ENCODE assay signal across 24 cellular contexts in genomic region chr1:234313171-234313570, GRCh38.
DNase-seq lines count a peak whose midpoint lies in the region; ATAC-seq lines count a peak whose summit lies in the region.
"Had no signal": no experiment of that assay in that cellular context is flagged by ENCODE, and none has a peak within 500 bp of the region (broad histone marks: within the 10 kb centered on the region; RNA-seq: fewer than 3 reads in every experiment).

No MANE protein-coding gene starts in this region.

- no peak overlapping the region for H3K4me3 Mint-ChIP-seq in activated CD4-positive, alpha-beta T cell treated with anti-CD3 and anti-CD28 coated beads for 36 hours
- H3K4me3 Mint-ChIP-seq in effector memory CD8-positive, alpha-beta T cell: peak overlapping the region; percentile 28 to 65
- H3K4me3 Mint-ChIP-seq: CD8-positive, alpha-beta T cell; GM23338; HFFc6; neural crest cell; stimulated activated memory B cell treated with anti-CD40 and anti-IgM and Interleukin-4, amounts not matched to agents 10 μg/mL and 1 μg/mL and 100 μg/mL, for 72 hours; T-helper 1 cell treated with Interleukin-12 subunit alpha and Interleukin-12 subunit beta and Interleukin-4 antibody, amounts not matched to agents 30 μg/mL and 1 μg/mL, for 36 hours had no signal

- POLR2A ChIA-PET in activated CD4-positive, alpha-beta T cell treated with anti-CD3 and anti-CD28 coated beads for 36 hours (lab: Charles Lee): no interaction called here

- H3K9me3 Mint-ChIP-seq in activated CD4-positive, alpha-beta T cell treated with anti-CD3 and anti-CD28 coated beads for 36 hours (ENCODE audit: low read depth): no peaks in the 10 kb centered on the region
- peaks cover 0 to 7% of the 10 kb centered on the region in 2 donors for H3K9me3 Mint-ChIP-seq in effector memory CD8-positive, alpha-beta T cell
- H3K9me3 Mint-ChIP-seq: CD8-positive, alpha-beta T cell; GM23338; HFFc6; neural crest cell; stimulated activated memory B cell treated with anti-CD40 and anti-IgM and Interleukin-4, amounts not matched to agents 10 μg/mL and 1 μg/mL and 100 μg/mL, for 72 hours; T-helper 1 cell treated with Interleukin-12 subunit alpha and Interleukin-12 subunit beta and Interleukin-4 antibody, amounts not matched to agents 30 μg/mL and 1 μg/mL, for 36 hours had no signal

- H3K36me3 Mint-ChIP-seq in activated CD4-positive, alpha-beta T cell treated with anti-CD3 and anti-CD28 coated beads for 36 hours (ENCODE audit: low read depth): no peaks in the 10 kb centered on the region
- peaks cover 6% of the 10 kb centered on the region for H3K36me3 Mint-ChIP-seq in effector memory CD8-positive, alpha-beta T cell (ENCODE audit: insufficient read depth)
- H3K36me3 Mint-ChIP-seq: CD8-positive, alpha-beta T cell; stimulated activated memory B cell treated with anti-CD40 and anti-IgM and Interleukin-4, amounts not matched to agents 10 μg/mL and 1 μg/mL and 100 μg/mL, for 72 hours had no signal

- peak; percentile 55 for DNase-seq in activated CD4-positive, alpha-beta T cell treated with anti-CD3 and anti-CD28 coated beads for 36 hours
- no peak for DNase-seq in activated CD4-positive, alpha-beta T cell treated with anti-CD3 and anti-CD28 coated beads for 4 hours
- peak; percentile 22 to 34 for DNase-seq in stimulated activated CD4-positive, alpha-beta T cell treated with anti-CD3 and anti-CD28 coated beads, Interleukin-2, amount 100 ng/mL, for 24 hours
- DNase-seq in stimulated activated CD4-positive, alpha-beta T cell treated with anti-CD3 and anti-CD28 coated beads, Interleukin-2, amount 100 ng/mL, for 48 hours: no peak
- DNase-seq in effector memory CD8-positive, alpha-beta T cell: no peak
- DNase-seq in DMS79 (lab: John Stamatoyannopoulos, UW): no peak
- DNase-seq in MV-4-11 (lab: John Stamatoyannopoulos, UW): no peak
- DNase-seq: activated CD4-positive, alpha-beta T cell treated with anti-CD3 and anti-CD28 coated beads, Interleukin-2, amount 50 U/mL, for 4 hours; activated T-cell treated with anti-CD3 and anti-CD28 coated beads for 4 hours; aorta; CD8-positive, alpha-beta T cell; GF-D8; HFFc6; NCI-H1105 treated with DMSO at 0.1 percent for 48 hours; NCI-H2029; NCI-H226; RPMI8226; sigmoid colon had no signal

- CTCF ChIA-PET in activated CD4-positive, alpha-beta T cell treated with anti-CD3 and anti-CD28 coated beads for 36 hours (lab: Charles Lee): interaction anchor here (0.6 to 7.1 kb wide), 4 partner anchors 13 to 186 kb away, joined by 3 to 97 read pairs (median 36); no protein-coding TSS in a partner anchor

- intact Hi-C loops in activated CD4-positive, alpha-beta T cell treated with anti-CD3 and anti-CD28 coated beads for 36 hours (cut with DNase I, micrococcal nuclease): loop anchor here (5.0 kb wide), 2 partner anchors 81 to 161 kb away; no protein-coding TSS in a partner anchor

- peak overlapping the region; percentile 72 for H3K27ac Mint-ChIP-seq in activated CD4-positive, alpha-beta T cell treated with anti-CD3 and anti-CD28 coated beads for 36 hours
- H3K27ac Mint-ChIP-seq in effector memory CD8-positive, alpha-beta T cell: peak overlapping the region; percentile 96
- H3K27ac Mint-ChIP-seq: CD8-positive, alpha-beta T cell; GM23338; HFFc6; progenitor cell of endocrine pancreas; stimulated activated memory B cell treated with anti-CD40 and anti-IgM and Interleukin-4, amounts not matched to agents 10 μg/mL and 1 μg/mL and 100 μg/mL, for 72 hours; T-helper 1 cell treated with Interleukin-12 subunit alpha and Interleukin-12 subunit beta and Interleukin-4 antibody, amounts not matched to agents 30 μg/mL and 1 μg/mL, for 36 hours had no signal

- peaks cover 1% of the 10 kb centered on the region for H3K27me3 Mint-ChIP-seq in activated CD4-positive, alpha-beta T cell treated with anti-CD3 and anti-CD28 coated beads for 36 hours
- peaks cover 0 to 9% of the 10 kb centered on the region in 2 donors for H3K27me3 Mint-ChIP-seq in effector memory CD8-positive, alpha-beta T cell

- ATAC-seq in activated CD4-positive, alpha-beta T cell treated with anti-CD3 and anti-CD28 coated beads for 36 hours: peak; percentile 8
- no peak for ATAC-seq in effector memory CD8-positive, alpha-beta T cell (replicated peaks)
- no peak for ATAC-seq in GM18873 (IDR thresholded peaks at IDR 0.05; ENCODE audit: low FRiP score, unreplicated experiment)
- ATAC-seq: CD8-positive, alpha-beta T cell; GM23338; stimulated activated memory B cell treated with anti-CD40 and anti-IgM and Interleukin-4, amounts not matched to agents 10 μg/mL and 1 μg/mL and 100 μg/mL, for 72 hours had no signal

- peaks cover 73% of the 10 kb centered on the region for H3K4me1 Mint-ChIP-seq in activated CD4-positive, alpha-beta T cell treated with anti-CD3 and anti-CD28 coated beads for 36 hours
- H3K4me1 Mint-ChIP-seq in effector memory CD8-positive, alpha-beta T cell (ENCODE audit: low read depth in 2 of 2): peaks cover 45 to 66% of the 10 kb centered on the region in 2 donors

Comparison
In these comparisons a context has a peak if more than half of its experiments do, and no peak if none do; other contexts are left out.
1. DNase-seq: peak in activated CD4-positive, alpha-beta T cell treated with anti-CD3 and anti-CD28 coated beads for 36 hours (single experiment) and stimulated activated CD4-positive, alpha-beta T cell treated with anti-CD3 and anti-CD28 coated beads, Interleukin-2, amount 100 ng/mL, for 24 hours (2 of 2); none in activated CD4-positive, alpha-beta T cell treated with anti-CD3 and anti-CD28 coated beads for 4 hours (0 of 2), stimulated activated CD4-positive, alpha-beta T cell treated with anti-CD3 and anti-CD28 coated beads, Interleukin-2, amount 100 ng/mL, for 48 hours (0 of 2), effector memory CD8-positive, alpha-beta T cell (0 of 3), DMS79 (single experiment) and MV-4-11 (single experiment).